8 cellular contexts compared by ENCODE assay signal in genomic region chr17:39622380-39623006, GRCh38. TPM values are rescaled to one million over a fixed set of nuclear protein-coding genes. Genes with fewer than 3 reads are reported as not detected.
DNase-seq lines count a peak whose midpoint lies in the region; ATAC-seq and TF ChIP-seq lines count a peak whose summit lies in the region.

No MANE protein-coding gene starts in this region.

- CTCF ChIA-PET in Calu3 (lab: Charles Lee) = interaction anchor here (0.6 to 161.2 kb wide), 72 partner anchors 2 to 1196 kb away, joined by 3 to 42089 read pairs (median 9); partner anchors contain the start of genes CASC3, CDK12, CSF3 and ERBB2

- no peaks in the 10 kb centered on the region for H3K9me3 ChIP-seq in T-helper 17 cell (ENCODE audit: control insufficient read depth, low read length, poor library complexity, severe bottlenecking)

- no peak overlapping the region for H3K4me3 ChIP-seq in foreskin fibroblast (ENCODE audit: low read depth in 1 of 2, low read length in 2 of 2)

- H3K9me3 Mint-ChIP-seq in Calu3 (ENCODE audit: low read depth, unreplicated experiment) = no peaks in the 10 kb centered on the region
- H3K9me3 Mint-ChIP-seq in immature natural killer cell = no peaks in the 10 kb centered on the region

- H3K4me1 Mint-ChIP-seq in Calu3 (ENCODE audit: low read depth, unreplicated experiment) (peaks cover 50% of the 10 kb centered on the region), T-helper 17 cell (peaks cover 28% of the 10 kb centered on the region), immature natural killer cell (peaks cover 18 to 26% of the 10 kb centered on the region in 2 donors)

- intact Hi-C loops in Calu3 (cut with micrococcal nuclease; ENCODE audit: unreplicated experiment) = loop anchor here (1.0 to 5.0 kb wide), 26 partner anchors 12 to 1228 kb away; partner anchors contain the start of genes ERBB2, IKZF3, MIEN1 and PGAP3

- BruUV-seq in Calu3 (replicated peaks; lab: Mats Ljungman, UMichigan) = no TSS peak

- peak overlapping the region; percentile 3 for H3K27ac Mint-ChIP-seq in Calu3 (ENCODE audit: unreplicated experiment)
- peak overlapping the region; percentile 82 for H3K27ac Mint-ChIP-seq in T-helper 17 cell
- H3K27ac Mint-ChIP-seq in immature natural killer cell = peak overlapping the region in 3 of 6 donors; percentile 10 to 83 (median 79)

- ATAC-seq in HG02642 (IDR thresholded peaks at IDR 0.05; ENCODE audit: poor library complexity, unreplicated experiment) = peak; percentile 26
- peak; percentile 61 for ATAC-seq in T-helper 17 cell
- ATAC-seq in HG02973 (IDR thresholded peaks at IDR 0.05; ENCODE audit: unreplicated experiment) = no peak
- no peak for ATAC-seq in HG03520 (IDR thresholded peaks at IDR 0.05; ENCODE audit: unreplicated experiment)

- TF ChIP-seq CTCF in Calu3 (IDR thresholded peaks at IDR 0.05; ENCODE audit: unreplicated experiment) = no peak
- TF ChIP-seq CTCF in foreskin fibroblast (IDR thresholded peaks at IDR 0.05; ENCODE audit: low read depth, low read length) = no peak

- DNase-seq in Calu3 = peak; percentile 71
- DNase-seq in T-helper 17 cell = peak in 1 of 3 donors; percentile 19
- DNase-seq in immature natural killer cell = no peak
- DNase-seq in foreskin fibroblast = no peak
- DNase-seq in effector CD4-positive, alpha-beta T cell = no peak

- H3K27me3 Mint-ChIP-seq in Calu3 (ENCODE audit: unreplicated experiment) = peaks cover 83% of the 10 kb centered on the region
- H3K27me3 Mint-ChIP-seq in T-helper 17 cell = peaks cover 22% of the 10 kb centered on the region
- H3K27me3 Mint-ChIP-seq in immature natural killer cell (ENCODE audit: low read depth in 3 of 3) = peaks cover 8 to 12% (median 11%) of the 10 kb centered on the region in 3 donors

- H3K36me3 Mint-ChIP-seq in Calu3 (ENCODE audit: insufficient read depth, unreplicated experiment) (peaks cover 53% of the 10 kb centered on the region), T-helper 17 cell (ENCODE audit: low read depth) (no peaks in the 10 kb centered on the region), immature natural killer cell (no peaks in the 10 kb centered on the region)

- H3K4me3 Mint-ChIP-seq in Calu3 (ENCODE audit: low read depth, unreplicated experiment) (peak overlapping the region; percentile 18), T-helper 17 cell (peak overlapping the region; percentile 90), immature natural killer cell (peak overlapping the region in 4 of 5 donors; percentile 13 to 73 (median 64))

RNA-seq across cellular contexts. Expression of gene PPP1R1B, which starts 4.3 kb away (rescaled TPM):
- total RNA-seq in Calu3 (2022) = 8.3 and 11.1 TPM in 2 replicates
- under 1 TPM; 0.22 to 0.42 TPM for total RNA-seq in T-helper 17 cell
- polyA plus RNA-seq in immature natural killer cell = not detected

RNA-seq across cellular contexts. Expression of gene STARD3, which starts 14.5 kb away (rescaled TPM):
- 2,579 and 2,697 TPM in 2 replicates for total RNA-seq in Calu3 (2022)
- 10 to 100 TPM; 60.9 to 67.2 TPM for total RNA-seq in T-helper 17 cell
- polyA plus RNA-seq in immature natural killer cell = 10 to 100 TPM; 45.1 to 88.6 (median 78.5) TPM

RNA-seq across cellular contexts. Expression of gene NEUROD2, which starts 14.8 kb away (rescaled TPM):
- not detected in 2 replicates for total RNA-seq in Calu3 (2022)
- total RNA-seq in T-helper 17 cell = not detected
- polyA plus RNA-seq in immature natural killer cell = not detected

RNA-seq across cellular contexts. Expression of gene TCAP, which starts 42.7 kb away (rescaled TPM):
- total RNA-seq in Calu3 (2022) (51.5 and 61.1 TPM in 2 replicates), T-helper 17 cell (1 to 10 TPM; 1.5 to 3.1 TPM)
- not detected for polyA plus RNA-seq in immature natural killer cell

RNA-seq across cellular contexts. Expression of gene PNMT, which starts 45.8 kb away (rescaled TPM):
- 1.3 and 3.2 TPM in 2 replicates for total RNA-seq in Calu3 (2022)
- not detected for total RNA-seq in T-helper 17 cell
- 1 to 10 TPM in 2 of 3 donors, not detected in 1; 1.4 to 1.6 TPM for polyA plus RNA-seq in immature natural killer cell

Comparison
In these comparisons a context has a peak if more than half of its experiments do, and no peak if none do; other contexts are left out.
1. H3K4me3 Mint-ChIP-seq: peak in every context shown above with its lines; median percentile 90 in T-helper 17 cell; 64 in immature natural killer cell; 18 in Calu3.
2. ATAC-seq: peak in HG02642 (single experiment) and T-helper 17 cell (single experiment); none in HG02973 (single experiment) and HG03520 (single experiment).
3. RNA of gene STARD3, which starts 14.5 kb away (total RNA-seq): 2,579 to 2,697 TPM in Calu3; 60.9 to 67.2 TPM in T-helper 17 cell; every median in the first group is over 10 times any median in the second.